ENCODE assay signal across 8 cellular contexts in genomic region chr9:4662108-4662988, GRCh38. TPM values are rescaled to one million over a fixed set of nuclear protein-coding genes. Genes with fewer than 3 reads are reported as not detected.
DNase-seq lines count a peak whose midpoint lies in the region; ATAC-seq, FAIRE-seq and TF ChIP-seq lines count a peak whose summit lies in the region.

TSS of gene PLPP6 (plus strand) at chr9:4662294. CDS start at chr9:4662376, 82 bp downstream.

- H3K9me3 ChIP-seq in A549 (no peaks in the 10 kb centered on the region), iPS-15b (ENCODE audit: control insufficient read depth, insufficient read depth, low read length) (no peaks in the 10 kb centered on the region), skeletal muscle satellite cell (replicated peaks; ENCODE audit: low read length) (no peaks in the 10 kb centered on the region)

- peak within 1 kb of the TSS; percentile 73 for H3K9ac ChIP-seq in iPS-15b (ENCODE audit: low read depth, low read length)
- peak within 1 kb of the TSS; percentile 90 for H3K9ac ChIP-seq in skeletal muscle satellite cell (ENCODE audit: low read depth, low read length)

- H3K4me3 Mint-ChIP-seq in MCF 10A (ENCODE audit: unreplicated experiment), result peak within 1 kb of the TSS; percentile 72

- peak; percentile 66 to 73 for TF ChIP-seq RAD21 in A549 (conservative IDR thresholded peaks at IDR 0.05 in 1 of 2, IDR thresholded peaks at IDR 0.05 in 1 of 2)

- H3K27ac Mint-ChIP-seq in MCF 10A (ENCODE audit: low read depth, unreplicated experiment), result peak within 1 kb of the TSS; percentile 65

- H3K27ac ChIP-seq in A549, result peak within 1 kb of the TSS; percentile 92 to 99

- H3K27me3 Mint-ChIP-seq in MCF 10A (ENCODE audit: insufficient read depth, unreplicated experiment), result no peaks in the 10 kb centered on the region

- peak; percentile 82 for TF ChIP-seq POLR2A in A549 (IDR thresholded peaks at IDR 0.05; ENCODE audit: low read length)

- peaks cover 40% of the 10 kb centered on the region for H3K4me1 Mint-ChIP-seq in MCF 10A (ENCODE audit: insufficient read depth, unreplicated experiment)

- no peak for TF ChIP-seq EP300 in A549 (IDR thresholded peaks at IDR 0.05)

- POLR2A ChIA-PET in A549 (lab: Yijun Ruan, JAX) (interaction anchor here (1.4 to 1.9 kb wide), 2 partner anchors 15 to 17 kb away, joined by 5 to 8 read pairs; partner anchors contain the start of gene CDC37L1), MCF 10A (lab: Yijun Ruan, JAX) (interaction anchor here (0.6 to 5.9 kb wide), 16 partner anchors 10 to 788 kb away, joined by 3 to 42 read pairs (median 4); partner anchors contain the start of genes AK3, CD274, CDC37L1 and RCL1)

- no peaks in the 10 kb centered on the region for H3K9me3 Mint-ChIP-seq in MCF 10A (ENCODE audit: unreplicated experiment)

- H3K27me3 ChIP-seq in iPS-15b (ENCODE audit: control insufficient read depth, insufficient read depth, low read length) (peaks cover 5% of the 10 kb centered on the region), skeletal muscle satellite cell (ENCODE audit: control insufficient read depth, insufficient read depth, low read length) (no peaks in the 10 kb centered on the region)

- DNase-seq in A549 (ENCODE audit: low read depth in 1 of 2, low spot score in 1 of 2), result peak; percentile 89 to 91
- DNase-seq in NCI-H2081 (lab: John Stamatoyannopoulos, UW), result peak; percentile 97
- peak; percentile 83 for DNase-seq in UCSD-AML1 (lab: John Stamatoyannopoulos, UW; ENCODE audit: unreplicated experiment)
- peak; percentile 93 for DNase-seq in MCF 10A (ENCODE audit: unreplicated experiment)

- BruUV-seq in MCF 10A (replicated peaks; lab: Mats Ljungman, UMichigan), result no TSS peak

- TF ChIP-seq CTCF in A549 (IDR thresholded peaks at IDR 0.05) (peak; percentile 58), MCF 10A (IDR thresholded peaks at IDR 0.05; ENCODE audit: unreplicated experiment) (peak; percentile 29)

- no peaks in the 10 kb centered on the region for H3K36me3 Mint-ChIP-seq in MCF 10A (ENCODE audit: insufficient read depth, unreplicated experiment)

- CTCF ChIA-PET in A549 (lab: Yijun Ruan, JAX), result interaction anchor here (0.5 to 5.5 kb wide), 16 partner anchors 8 to 131 kb away, joined by 3 to 37 read pairs (median 4); partner anchors contain the start of genes AK3 and CDC37L1
- CTCF ChIA-PET in MCF 10A (lab: Yijun Ruan, JAX), result interaction anchor here (0.6 to 2.8 kb wide), 16 partner anchors 9 to 1081 kb away, joined by 3 to 11 read pairs (median 3); partner anchors contain the start of genes JAK2 and RLN2

- ATAC-seq in A549 (peak; percentile 95 to 96), GM18517 (IDR thresholded peaks at IDR 0.05; ENCODE audit: unreplicated experiment) (peak; percentile 89), HG02981 (IDR thresholded peaks at IDR 0.05; ENCODE audit: unreplicated experiment) (peak; percentile 82)

- H3K4me3 ChIP-seq in A549 (peak within 1 kb of the TSS; percentile 84), iPS-15b (ENCODE audit: low read depth, low read length) (peak within 1 kb of the TSS; percentile 88), skeletal muscle satellite cell (ENCODE audit: low read length) (peak within 1 kb of the TSS; percentile 83)

- H3K4me1 ChIP-seq in A549 (peaks cover 49% of the 10 kb centered on the region), iPS-15b (ENCODE audit: control insufficient read depth, insufficient read depth, low read length) (peaks cover 26% of the 10 kb centered on the region), skeletal muscle satellite cell (ENCODE audit: control insufficient read depth, insufficient read depth, low read length) (peaks cover 37% of the 10 kb centered on the region)

- WGBS in A549 (ENCODE audit: missing lambda C conversion rate), result 6% methylated on average over 33 of the region's 70 CpGs

- intact Hi-C loops in MCF 10A (cut with micrococcal nuclease), result loop anchor here (1.0 to 10.0 kb wide), 4 partner anchors 16 to 326 kb away; partner anchors contain the start of gene CDC37L1

- H3K36me3 ChIP-seq in iPS-15b (ENCODE audit: control insufficient read depth, insufficient read depth, low read length) (no peaks in the 10 kb centered on the region), skeletal muscle satellite cell (ENCODE audit: insufficient read depth, low read length) (no peaks in the 10 kb centered on the region)

- FAIRE-seq in A549 (lab: Jason Lieb, UNC), result peak; percentile 46

- H3K4me2 ChIP-seq in A549 (peak within 1 kb of the TSS; percentile 98), skeletal muscle satellite cell (ENCODE audit: low read length) (peak within 1 kb of the TSS; percentile 86)

TF ChIP-seq in A549, 52 proteins besides CTCF, POLR2A, EP300 and RAD21 (continues in another document):
- 0 out of 2 replicates have a peak, but pooled peaks have one; percentile 28 for TF ChIP-seq GATA3 (IDR thresholded peaks at IDR 0.05; ENCODE audit: borderline replicate concordance)
- TF ChIP-seq FOSL2 (IDR thresholded peaks at IDR 0.05), result no peak
- TF ChIP-seq FOSL2 (CRISPR knock-in tag; IDR thresholded peaks at IDR 0.05), result no peak; the same call in 1 of the 2 replicates
- no peak for TF ChIP-seq CBX8 (IDR thresholded peaks at IDR 0.05)
- no peak for TF ChIP-seq BHLHE40 (IDR thresholded peaks at IDR 0.05; ENCODE audit: low read depth, low read length)
- peak; percentile 76 for TF ChIP-seq E2F6 (IDR thresholded peaks at IDR 0.05; ENCODE audit: borderline replicate concordance, low read depth)
- TF ChIP-seq SMC3 (IDR thresholded peaks at IDR 0.05), result peak; percentile 77
- TF ChIP-seq HMGXB4 (CRISPR knock-in tag; IDR thresholded peaks at IDR 0.05; ENCODE audit: borderline replicate concordance), result no peak
- no peak for TF ChIP-seq USF2 (IDR thresholded peaks at IDR 0.05)
- TF ChIP-seq MAX (IDR thresholded peaks at IDR 0.05), result peak; percentile 73
- TF ChIP-seq SREBF2 (IDR thresholded peaks at IDR 0.05), result no peak
- peak in 1 of 2 experiments; percentile 76; a peak in 2 of 4 replicates for TF ChIP-seq CEBPB (IDR thresholded peaks at IDR 0.05)
- no peak for TF ChIP-seq HEYL (CRISPR knock-in tag; IDR thresholded peaks at IDR 0.05)
- TF ChIP-seq ELK1 (IDR thresholded peaks at IDR 0.05; ENCODE audit: low read depth, low read length), result no peak
- peak; percentile 13; the same call in 1 of the 2 replicates for TF ChIP-seq MYC (IDR thresholded peaks at IDR 0.05; ENCODE audit: borderline replicate concordance, low read length)
- TF ChIP-seq JUN (IDR thresholded peaks at IDR 0.05), result peak in 1 of 2 experiments; percentile 79; a peak in 3 of 5 replicates
- peak; percentile 47; the same call in 1 of the 2 replicates for TF ChIP-seq PHF8 (IDR thresholded peaks at IDR 0.05; ENCODE audit: borderline replicate concordance, low read depth)
- TF ChIP-seq FOSB (CRISPR knock-in tag; IDR thresholded peaks at IDR 0.05), result no peak

RNA-seq across cellular contexts. Expression of gene PLPP6, which starts in this region (rescaled TPM):
- polyA plus RNA-seq in A549 (2011; rRNA removed) (13.2 and 13.5 TPM in 2 replicates), A549 (2017; fragmentation: RNase III; extraction: RNeasy Plus Mini Kit Qiagen cat#74134 plus additional on column Dnase treatment) (8.8 to 11.2 TPM (median 11.2 TPM) in 3 replicates)
- polyA plus RNA-seq in A549 (2012; cell fraction: cytosol; rRNA removed), result 6.0 and 7.8 TPM in 2 replicates
- polyA plus RNA-seq in A549 (2012; cell fraction: nucleus; rRNA removed), result 7.2 and 7.9 TPM in 2 replicates
- polyA minus RNA-seq in A549 (2011; rRNA and poly(A)+ RNA removed), result 11.2 and 12.0 TPM in 2 replicates
- 6.3 and 8.3 TPM in 2 replicates for total RNA-seq in MCF 10A (2022)
- 6.3 and 7.9 TPM in 2 replicates for total RNA-seq in skeletal muscle satellite cell (2012; rRNA removed)

Comparison
In these comparisons a context has a peak if more than half of its experiments do, and no peak if none do; other contexts are left out.
1. Peak in every context shown above with its lines: DNase-seq, ATAC-seq, H3K4me3 ChIP-seq and H3K27ac ChIP-seq.